In the genomic region with DNA sequence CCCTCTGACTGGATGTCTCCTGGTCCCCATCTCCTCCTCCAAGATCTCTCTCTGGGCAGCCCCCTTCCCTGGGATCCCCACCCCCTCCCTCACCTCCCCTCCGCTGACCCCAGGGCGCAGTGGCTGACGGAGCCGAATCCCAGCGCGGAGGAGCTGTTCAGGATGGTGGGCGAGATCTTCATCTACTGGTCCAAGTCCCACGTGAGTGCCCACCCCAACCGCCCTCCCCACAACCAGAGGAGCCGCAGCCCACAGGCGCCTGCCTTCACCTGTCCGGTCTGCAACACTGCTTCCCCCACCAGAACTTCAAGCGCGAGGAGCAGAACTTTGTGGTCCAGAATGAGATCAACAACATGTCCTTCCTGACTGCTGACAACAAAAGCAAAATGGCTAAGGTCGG, we compare ENCODE assay signal across 21 cellular contexts.
DNase-seq lines count a peak whose midpoint lies in the region; ATAC-seq and TF ChIP-seq lines count a peak whose summit lies in the region.
"Had no signal": no experiment of that assay in that cellular context is flagged by ENCODE, and none has a peak within 500 bp of the region (broad histone marks: within the 10 kb centered on the region; RNA-seq: fewer than 3 reads in every experiment).

No MANE protein-coding gene starts in this region.

- no peak overlapping the region for H2AK5ac ChIP-seq in IMR-90 (ENCODE audit: low read depth, low read length)
- H2AK5ac ChIP-seq in neuronal stem cell (ENCODE audit: low read depth, low read length), result peak overlapping the region; percentile 53

- H4K8ac ChIP-seq in IMR-90 (ENCODE audit: low read depth in 2 of 2, low read length in 2 of 2) (no peak overlapping the region), neuronal stem cell (ENCODE audit: low read depth, low read length) (no peak overlapping the region)

- H3K14ac ChIP-seq in IMR-90 (replicated peaks; ENCODE audit: low read depth, low read length), result no peak overlapping the region
- H3K14ac ChIP-seq in neuronal stem cell (ENCODE audit: low read length), result no peak overlapping the region

- no peaks in the 10 kb centered on the region for H4K20me1 ChIP-seq in IMR-90 (ENCODE audit: insufficient read depth, low read length)

- H3K27ac Mint-ChIP-seq in T-helper 17 cell, result peak overlapping the region; percentile 27
- H3K27ac Mint-ChIP-seq: CD4-positive, alpha-beta memory T cell; H9 had no signal

- dilution Hi-C loops in IMR-90 (cut with HindIII; ENCODE audit: low sequenced_read_pairs, unreplicated experiment), result no loop called here

- intact Hi-C loops in IMR-90 (cut with micrococcal nuclease) (no loop called here), lower lobe of right lung (cut with DNase I) (no loop called here)

- no peaks in the 10 kb centered on the region for H3K36me3 ChIP-seq in IMR-90 (ENCODE audit: control insufficient read depth, insufficient read depth, low read length)
- no peaks in the 10 kb centered on the region for H3K36me3 ChIP-seq in lower lobe of right lung
- H3K36me3 ChIP-seq in neuronal stem cell (replicated peaks in 1 of 2; ENCODE audit: control insufficient read depth in 2 of 2, insufficient read depth in 2 of 2, low read length in 2 of 2), result no peaks in the 10 kb centered on the region

- H2AK9ac ChIP-seq in IMR-90 (replicated peaks; ENCODE audit: low read depth, low read length, poor library complexity), result peak overlapping the region; percentile 16

- no TSS peak for BruUV-seq in IMR-90 (replicated peaks; lab: Mats Ljungman, UMichigan)

- H3K23ac ChIP-seq in IMR-90 (ENCODE audit: low read depth, low read length) (no peak overlapping the region), neuronal stem cell (ENCODE audit: low read depth, low read length, poor library complexity) (no peak overlapping the region)

- no peak for TF ChIP-seq POLR2A in IMR-90 (IDR thresholded peaks at IDR 0.05; ENCODE audit: low read depth, low read length)

- H2BK12ac ChIP-seq in neuronal stem cell (ENCODE audit: low read length), result no peak overlapping the region

- POLR2A ChIA-PET in IMR-90 (lab: Charles Lee; ENCODE audit: unreplicated experiment), result no interaction called here

- no peaks in the 10 kb centered on the region for H3K27me3 Mint-ChIP-seq in T-helper 17 cell
- H3K27me3 Mint-ChIP-seq: CD4-positive, alpha-beta memory T cell had no signal

- no peak overlapping the region for H3K9ac ChIP-seq in IMR-90 (ENCODE audit: low read depth, low read length)
- no peak overlapping the region for H3K9ac ChIP-seq in neuronal stem cell (ENCODE audit: low read depth, low read length, poor library complexity)
- H3K9ac ChIP-seq: GM23248 had no signal

- H3K4me1 ChIP-seq in IMR-90 (ENCODE audit: control insufficient read depth, insufficient read depth, low read length) (no peaks in the 10 kb centered on the region), lower lobe of right lung (no peaks in the 10 kb centered on the region), neuronal stem cell (ENCODE audit: control insufficient read depth in 2 of 2, insufficient read depth in 1 of 2, low read depth in 1 of 2, low read length in 2 of 2) (no peaks in the 10 kb centered on the region)

- no peak overlapping the region for H3K27ac ChIP-seq in IMR-90 (ENCODE audit: insufficient read depth, low read length)
- H3K27ac ChIP-seq in lower lobe of right lung, result no peak overlapping the region
- H3K27ac ChIP-seq in neuronal stem cell (replicated peaks; ENCODE audit: low read length), result no peak overlapping the region
- H3K27ac ChIP-seq: A549, GM23248 had no signal

- no peak overlapping the region for H2BK20ac ChIP-seq in IMR-90 (ENCODE audit: low read depth, low read length)

- in situ Hi-C loops in IMR-90 (cut with MboI; ENCODE audit: low sequenced_read_pairs), result no loop called here

- 87% methylated on average over 3 of the region's 15 CpGs; no CpG with 5 or more reads in 1 of the 2 experiments for WGBS in IMR-90 (ENCODE audit: extremely low coverage in 2 of 2, insufficient read length in 1 of 2), 2 experiments
- no CpG with 5 or more reads among the region's 15 CpGs for WGBS in neuronal stem cell (ENCODE audit: extremely low coverage in 2 of 2, insufficient read length in 2 of 2, insufficient replicate concordance in 1 of 2), 2 donors

- H3K18ac ChIP-seq in IMR-90 (ENCODE audit: low read depth, low read length) (no peak overlapping the region), neuronal stem cell (ENCODE audit: low read length) (peak overlapping the region; percentile 11)

- CTCF ChIA-PET in IMR-90 (lab: Yijun Ruan, JAX), result no interaction called here

- no peaks in the 10 kb centered on the region for H3K36me3 Mint-ChIP-seq in T-helper 17 cell (ENCODE audit: low read depth)
- H3K36me3 Mint-ChIP-seq: CD4-positive, alpha-beta memory T cell had no signal

- peaks cover 9% of the 10 kb centered on the region; the same call in 1 of the 2 replicates for H3K27me3 ChIP-seq in IMR-90 (ENCODE audit: control insufficient read depth, insufficient read depth, low read length)
- H3K27me3 ChIP-seq in lower lobe of right lung (ENCODE audit: low read depth), result peaks cover 3% of the 10 kb centered on the region
- H3K27me3 ChIP-seq in neuronal stem cell (ENCODE audit: control insufficient read depth in 3 of 3, insufficient read depth in 3 of 3, low read depth in 1 of 3, low read length in 3 of 3), result no peaks in the 10 kb centered on the region

- no peak for TF ChIP-seq RAD21 in IMR-90 (IDR thresholded peaks at IDR 0.05; ENCODE audit: low read length)

- H4K5ac ChIP-seq in IMR-90 (ENCODE audit: low read depth, low read length), result no peak overlapping the region

- H2BK15ac ChIP-seq in IMR-90 (ENCODE audit: low read depth, low read length) (no peak overlapping the region), neuronal stem cell (ENCODE audit: low read length) (no peak overlapping the region)

- no peak overlapping the region for H3K4me3 Mint-ChIP-seq in T-helper 17 cell
- H3K4me3 Mint-ChIP-seq: CD4-positive, alpha-beta memory T cell; H9 had no signal

- no peak overlapping the region for H3K4me3 ChIP-seq in IMR-90 (ENCODE audit: insufficient read depth, low read depth, low read length)
- H3K4me3 ChIP-seq in lower lobe of right lung, result no peak overlapping the region
- H3K4me3 ChIP-seq in neuronal stem cell (ENCODE audit: low read length in 2 of 2), result no peak overlapping the region
- H3K4me3 ChIP-seq: A549, GM23248 had no signal

- no peak overlapping the region for H3K56ac ChIP-seq in IMR-90 (ENCODE audit: extremely low read depth, insufficient read depth, low read length)

- H2AFZ ChIP-seq in IMR-90 (replicated peaks; ENCODE audit: low read length, poor library complexity) (no peak overlapping the region), neuronal stem cell (ENCODE audit: low read length) (no peak overlapping the region)
- H2AFZ ChIP-seq: GM23248 had no signal

- H4K91ac ChIP-seq in IMR-90 (ENCODE audit: insufficient read depth, low read depth, low read length), result no peak overlapping the region
- H4K91ac ChIP-seq in neuronal stem cell (ENCODE audit: low read depth, low read length, poor library complexity), result no peak overlapping the region

- H3K79me1 ChIP-seq in IMR-90 (ENCODE audit: low read depth in 1 of 2, low read length in 2 of 2), result no peaks in the 10 kb centered on the region
- H3K79me1 ChIP-seq in neuronal stem cell (ENCODE audit: low read depth, low read length), result no peaks in the 10 kb centered on the region

- ATAC-seq in IMR-90 (ENCODE audit: low read depth) (no peak), T-helper 17 cell (no peak), lower lobe of right lung (no peak), HG02588 (IDR thresholded peaks at IDR 0.05; ENCODE audit: unreplicated experiment) (no peak)
- ATAC-seq: HCT116 had no signal

- no peak for DNase-seq in IMR-90
- DNase-seq in T-helper 17 cell, result no peak
- peak; percentile 21 for DNase-seq in lower lobe of right lung
- DNase-seq in neuronal stem cell (ENCODE audit: low spot score), result no peak
- DNase-seq in GM19238 (ENCODE audit: insufficient read length, low spot score), result no peak
- DNase-seq in dedifferentiated amniotic fluid mesenchymal stem cell (ENCODE audit: extremely low spot score), result no peak
- DNase-seq: 8988T; ACHN; AML-193; C1 segment of cervical spinal cord; Calu3; CD4-positive, alpha-beta memory T cell; COR-L47; DMS53; DMS79 treated with DMSO at 0.1 percent for 48 hours; GF-D8; GM23248; H9 had no signal

- H3K4ac ChIP-seq in IMR-90 (ENCODE audit: low read depth, low read length) (no peak overlapping the region), neuronal stem cell (ENCODE audit: low read length) (no peak overlapping the region)

- peaks cover 7% of the 10 kb centered on the region for H3K4me1 Mint-ChIP-seq in T-helper 17 cell

- TF ChIP-seq CTCF in IMR-90 (conservative IDR thresholded peaks at IDR 0.05; ENCODE audit: low read depth, low read length), result no peak
- TF ChIP-seq CTCF in lower lobe of right lung (IDR thresholded peaks at IDR 0.05), result no peak

- H2BK120ac ChIP-seq in IMR-90 (ENCODE audit: low read depth, low read length) (no peak overlapping the region), neuronal stem cell (ENCODE audit: low read depth, low read length) (no peak overlapping the region)

- no peaks in the 10 kb centered on the region for H3K9me3 ChIP-seq in IMR-90 (ENCODE audit: control insufficient read depth, insufficient read depth, low read length)
- no peaks in the 10 kb centered on the region for H3K9me3 ChIP-seq in T-helper 17 cell (ENCODE audit: control insufficient read depth, low read length, poor library complexity, severe bottlenecking)
- H3K9me3 ChIP-seq in lower lobe of right lung, result no peaks in the 10 kb centered on the region
- H3K9me3 ChIP-seq in neuronal stem cell (replicated peaks in 1 of 2; ENCODE audit: control insufficient read depth in 2 of 2, insufficient read depth in 1 of 2, low read depth in 1 of 2, low read length in 2 of 2), result no peaks in the 10 kb centered on the region
- H3K9me3 ChIP-seq: A549 had no signal

- H3K9me1 ChIP-seq in IMR-90 (ENCODE audit: insufficient read depth, low read length), result no peaks in the 10 kb centered on the region

- no peak overlapping the region for H2BK5ac ChIP-seq in IMR-90 (ENCODE audit: low read depth, low read length, poor library complexity, severe bottlenecking)
- H2BK5ac ChIP-seq in neuronal stem cell (ENCODE audit: low read length), result no peak overlapping the region

- no peak overlapping the region for H3K4me2 ChIP-seq in IMR-90 (ENCODE audit: low read depth, low read length)
- H3K4me2 ChIP-seq in neuronal stem cell (ENCODE audit: insufficient read depth, low read length, poor library complexity, severe bottlenecking), result no peak overlapping the region
- H3K4me2 ChIP-seq: A549 had no signal

TF ChIP-seq in IMR-90, 13 proteins besides CTCF, POLR2A, EP300 and RAD21 (continues in another document):
- TF ChIP-seq NFE2L2 (IDR thresholded peaks at IDR 0.05; ENCODE audit: low read depth, low read length) (no peak), RFX5 (IDR thresholded peaks at IDR 0.05; ENCODE audit: low read depth, low read length) (no peak)
- TF ChIP-seq, protein P1, sequence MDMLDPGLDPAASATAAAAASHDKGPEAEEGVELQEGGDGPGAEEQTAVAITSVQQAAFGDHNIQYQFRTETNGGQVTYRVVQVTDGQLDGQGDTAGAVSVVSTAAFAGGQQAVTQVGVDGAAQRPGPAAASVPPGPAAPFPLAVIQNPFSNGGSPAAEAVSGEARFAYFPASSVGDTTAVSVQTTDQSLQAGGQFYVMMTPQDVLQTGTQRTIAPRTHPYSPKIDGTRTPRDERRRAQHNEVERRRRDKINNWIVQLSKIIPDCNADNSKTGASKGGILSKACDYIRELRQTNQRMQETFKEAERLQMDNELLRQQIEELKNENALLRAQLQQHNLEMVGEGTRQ (IDR thresholded peaks at IDR 0.05; ENCODE audit: low read depth, low read length), result no peak
